18 cellular contexts compared by ENCODE assay signal in the genomic region with DNA sequence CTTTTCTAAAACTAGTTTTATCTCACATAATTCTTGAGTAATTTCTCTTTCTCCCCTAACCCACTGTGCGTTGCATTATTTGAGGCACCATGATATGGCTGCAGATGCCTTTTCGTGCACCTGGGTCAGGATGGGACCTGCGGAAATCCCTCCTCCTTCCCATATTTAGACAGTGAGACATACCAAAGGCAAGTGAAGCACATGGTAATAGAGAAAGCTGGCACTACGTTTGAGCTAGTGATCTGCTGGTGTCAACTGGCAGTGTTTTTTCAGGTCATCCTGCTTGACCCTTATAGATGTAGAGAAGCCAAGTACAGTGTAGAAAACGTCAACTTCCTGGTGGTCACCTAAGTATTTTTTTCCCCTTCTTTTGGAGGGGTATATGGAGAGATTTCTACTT.
DNase-seq lines count a peak whose midpoint lies in the region; ATAC-seq and TF ChIP-seq lines count a peak whose summit lies in the region.
"Had no signal": no experiment of that assay in that cellular context is flagged by ENCODE, and none has a peak within 500 bp of the region (broad histone marks: within the 10 kb centered on the region; RNA-seq: fewer than 3 reads in every experiment).

No MANE protein-coding gene starts in this region.

- H3K9ac ChIP-seq in skeletal muscle tissue (ENCODE audit: low read depth in 1 of 3, low read length in 3 of 3), result no peak overlapping the region

- WGBS in right cardiac atrium, result 41% methylated on average over 5 of the region's 5 CpGs
- WGBS in gastroesophageal sphincter (ENCODE audit: low coverage in 1 of 2), 2 donors, result 58 to 65% methylated on average over 5 of the region's 5 CpGs

- H3K4me3 ChIP-seq in right cardiac atrium (ENCODE audit: low read length) (no peak overlapping the region), skeletal muscle tissue (ENCODE audit: low read length in 3 of 3) (peak overlapping the region in 1 of 3 donors; percentile 2), gastroesophageal sphincter (no peak overlapping the region)
- H3K4me3 ChIP-seq: SJCRH30 had no signal

- H3K36me3 ChIP-seq in skeletal muscle tissue (ENCODE audit: control insufficient read depth in 3 of 3, insufficient read depth in 3 of 3, low read length in 3 of 3), result no peaks in the 10 kb centered on the region
- H3K36me3 ChIP-seq in gastroesophageal sphincter, result no peaks in the 10 kb centered on the region

- intact Hi-C loops in right cardiac atrium (cut with DNase I), result no loop called here

- DNase-seq in RPMI8226 (peak; percentile 69), dermis blood vessel endothelial cell (peak; percentile 42), right cardiac atrium (no peak), HUDEP-2 (lab: John Stamatoyannopoulos, UW; ENCODE audit: unreplicated experiment in 76 of 76) (no peak), hippocampal formation (lab: John Stamatoyannopoulos, UW) (no peak)
- DNase-seq: ACHN; C1 segment of cervical spinal cord; CD8-positive, alpha-beta memory T cell; DMS79; KBM-7; NCI-H1694 treated with DMSO at 0.1 percent for 48 hours; NCI-H2107; NCI-H2227 treated with DMSO at 0.1 percent for 48 hours; NCI-H510A treated with DMSO at 0.1 percent for 48 hours; NCI-H774; SJCRH30 had no signal

- TF ChIP-seq CTCF in gastroesophageal sphincter (IDR thresholded peaks at IDR 0.05), result no peak

- no peaks in the 10 kb centered on the region for H3K9me3 ChIP-seq in right cardiac atrium (ENCODE audit: control insufficient read depth, low read length)
- no peaks in the 10 kb centered on the region for H3K9me3 ChIP-seq in skeletal muscle tissue (ENCODE audit: control insufficient read depth in 3 of 3, low read length in 3 of 3)
- no peaks in the 10 kb centered on the region for H3K9me3 ChIP-seq in gastroesophageal sphincter
- H3K9me3 ChIP-seq: SJCRH30 had no signal

- H3K27me3 ChIP-seq in right cardiac atrium (ENCODE audit: control insufficient read depth, insufficient read depth), result no peaks in the 10 kb centered on the region
- H3K27me3 ChIP-seq in skeletal muscle tissue (ENCODE audit: control insufficient read depth in 3 of 3, insufficient read depth in 3 of 3, low read length in 3 of 3), result no peaks in the 10 kb centered on the region
- H3K27me3 ChIP-seq in gastroesophageal sphincter, result no peaks in the 10 kb centered on the region
- H3K27me3 ChIP-seq: SJCRH30 had no signal

- no peak for TF ChIP-seq POLR2A in gastroesophageal sphincter (IDR thresholded peaks at IDR 0.05)

- H3K27ac ChIP-seq in right cardiac atrium (ENCODE audit: low read length) (no peak overlapping the region), skeletal muscle tissue (ENCODE audit: low read depth, low read length) (peak overlapping the region; percentile 3), gastroesophageal sphincter (no peak overlapping the region)
- H3K27ac ChIP-seq: SJCRH30 had no signal

- no peak for TF ChIP-seq EP300 in gastroesophageal sphincter (IDR thresholded peaks at IDR 0.05)

- ATAC-seq in right cardiac atrium, result peak; percentile 41 to 59
- ATAC-seq in gastroesophageal sphincter, result no peak

- H3K4me1 ChIP-seq in right cardiac atrium (ENCODE audit: control insufficient read depth, insufficient read depth, low read length) (peaks cover 39% of the 10 kb centered on the region), skeletal muscle tissue (ENCODE audit: control insufficient read depth in 3 of 3, insufficient read depth in 3 of 3, low read length in 3 of 3) (peaks cover 43 to 68% (median 59%) of the 10 kb centered on the region in 3 donors), gastroesophageal sphincter (peaks cover 27 to 98% (median 51%) of the 10 kb centered on the region in 3 donors)

Comparison
In these comparisons a context has a peak if more than half of its experiments do, and no peak if none do; other contexts are left out.
1. DNase-seq: peak in RPMI8226 (single experiment) and dermis blood vessel endothelial cell (single experiment); none in right cardiac atrium (0 of 3), HUDEP-2 (0 of 76) and hippocampal formation (0 of 2).